ENCODE assay signal across 1 cellular context in genomic region chr1:35192853-35193664, GRCh38.
TF ChIP-seq lines count a peak whose summit lies in the region.

A gene with protein sequence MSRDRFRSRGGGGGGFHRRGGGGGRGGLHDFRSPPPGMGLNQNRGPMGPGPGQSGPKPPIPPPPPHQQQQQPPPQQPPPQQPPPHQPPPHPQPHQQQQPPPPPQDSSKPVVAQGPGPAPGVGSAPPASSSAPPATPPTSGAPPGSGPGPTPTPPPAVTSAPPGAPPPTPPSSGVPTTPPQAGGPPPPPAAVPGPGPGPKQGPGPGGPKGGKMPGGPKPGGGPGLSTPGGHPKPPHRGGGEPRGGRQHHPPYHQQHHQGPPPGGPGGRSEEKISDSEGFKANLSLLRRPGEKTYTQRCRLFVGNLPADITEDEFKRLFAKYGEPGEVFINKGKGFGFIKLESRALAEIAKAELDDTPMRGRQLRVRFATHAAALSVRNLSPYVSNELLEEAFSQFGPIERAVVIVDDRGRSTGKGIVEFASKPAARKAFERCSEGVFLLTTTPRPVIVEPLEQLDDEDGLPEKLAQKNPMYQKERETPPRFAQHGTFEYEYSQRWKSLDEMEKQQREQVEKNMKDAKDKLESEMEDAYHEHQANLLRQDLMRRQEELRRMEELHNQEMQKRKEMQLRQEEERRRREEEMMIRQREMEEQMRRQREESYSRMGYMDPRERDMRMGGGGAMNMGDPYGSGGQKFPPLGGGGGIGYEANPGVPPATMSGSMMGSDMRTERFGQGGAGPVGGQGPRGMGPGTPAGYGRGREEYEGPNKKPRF (minus strand): TSS chr1:35193145. CDS start chr1:35193049, 96 bp downstream.

TF ChIP-seq in GM12878, 131 proteins besides CTCF, POLR2A, EP300 and RAD21 (continued from another document and continues in another):
- TF ChIP-seq ZNF687 (IDR thresholded peaks at IDR 0.05): peak; percentile 80
- TF ChIP-seq ZNF274 (IDR thresholded peaks at IDR 0.05; ENCODE audit: insufficient read depth, insufficient read length): no peak
- TF ChIP-seq IRF5 (IDR thresholded peaks at IDR 0.05; ENCODE audit: borderline replicate concordance): no peak
- TF ChIP-seq, protein P1, sequence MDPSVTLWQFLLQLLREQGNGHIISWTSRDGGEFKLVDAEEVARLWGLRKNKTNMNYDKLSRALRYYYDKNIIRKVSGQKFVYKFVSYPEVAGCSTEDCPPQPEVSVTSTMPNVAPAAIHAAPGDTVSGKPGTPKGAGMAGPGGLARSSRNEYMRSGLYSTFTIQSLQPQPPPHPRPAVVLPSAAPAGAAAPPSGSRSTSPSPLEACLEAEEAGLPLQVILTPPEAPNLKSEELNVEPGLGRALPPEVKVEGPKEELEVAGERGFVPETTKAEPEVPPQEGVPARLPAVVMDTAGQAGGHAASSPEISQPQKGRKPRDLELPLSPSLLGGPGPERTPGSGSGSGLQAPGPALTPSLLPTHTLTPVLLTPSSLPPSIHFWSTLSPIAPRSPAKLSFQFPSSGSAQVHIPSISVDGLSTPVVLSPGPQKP (IDR thresholded peaks at IDR 0.05; ENCODE audit: low read depth, low read length): peak; percentile 73; the same call in 1 of the 2 replicates
- no peak for TF ChIP-seq TCF7 (IDR thresholded peaks at IDR 0.05; ENCODE audit: borderline replicate concordance)
- no peak for TF ChIP-seq FOXK2 (IDR thresholded peaks at IDR 0.05)
- peak; percentile 88 for TF ChIP-seq BACH1 (IDR thresholded peaks at IDR 0.05; ENCODE audit: borderline replicate concordance)
- no peak for TF ChIP-seq SREBF2 (IDR thresholded peaks at IDR 0.05; ENCODE audit: low read length)
- no peak for TF ChIP-seq IKZF2 (IDR thresholded peaks at IDR 0.05)
- TF ChIP-seq ZNF24 (IDR thresholded peaks at IDR 0.05): no peak
- TF ChIP-seq RCOR1 (conservative IDR thresholded peaks at IDR 0.05; ENCODE audit: low read depth, low read length): 0 out of 2 replicates have a peak, but pooled peaks have one; percentile 75
- peak; percentile 98 for TF ChIP-seq CREB1 (IDR thresholded peaks at IDR 0.05; ENCODE audit: low read depth)
- no peak for TF ChIP-seq ZSCAN29 (IDR thresholded peaks at IDR 0.05)
- no peak for TF ChIP-seq EZH2 (IDR thresholded peaks at IDR 0.05; ENCODE audit: borderline replicate concordance, control insufficient read depth, low read depth, low read length)
- 0 out of 2 replicates have a peak, but pooled peaks have one; percentile 16 for TF ChIP-seq TBL1XR1 (IDR thresholded peaks at IDR 0.05; ENCODE audit: low read depth, low read length)
- no peak for TF ChIP-seq ZNF622 (IDR thresholded peaks at IDR 0.05)
- no peak for TF ChIP-seq CEBPB (IDR thresholded peaks at IDR 0.05; ENCODE audit: borderline replicate concordance in 1 of 2, low read depth in 2 of 2, low read length in 2 of 2)
- TF ChIP-seq, protein P2, sequence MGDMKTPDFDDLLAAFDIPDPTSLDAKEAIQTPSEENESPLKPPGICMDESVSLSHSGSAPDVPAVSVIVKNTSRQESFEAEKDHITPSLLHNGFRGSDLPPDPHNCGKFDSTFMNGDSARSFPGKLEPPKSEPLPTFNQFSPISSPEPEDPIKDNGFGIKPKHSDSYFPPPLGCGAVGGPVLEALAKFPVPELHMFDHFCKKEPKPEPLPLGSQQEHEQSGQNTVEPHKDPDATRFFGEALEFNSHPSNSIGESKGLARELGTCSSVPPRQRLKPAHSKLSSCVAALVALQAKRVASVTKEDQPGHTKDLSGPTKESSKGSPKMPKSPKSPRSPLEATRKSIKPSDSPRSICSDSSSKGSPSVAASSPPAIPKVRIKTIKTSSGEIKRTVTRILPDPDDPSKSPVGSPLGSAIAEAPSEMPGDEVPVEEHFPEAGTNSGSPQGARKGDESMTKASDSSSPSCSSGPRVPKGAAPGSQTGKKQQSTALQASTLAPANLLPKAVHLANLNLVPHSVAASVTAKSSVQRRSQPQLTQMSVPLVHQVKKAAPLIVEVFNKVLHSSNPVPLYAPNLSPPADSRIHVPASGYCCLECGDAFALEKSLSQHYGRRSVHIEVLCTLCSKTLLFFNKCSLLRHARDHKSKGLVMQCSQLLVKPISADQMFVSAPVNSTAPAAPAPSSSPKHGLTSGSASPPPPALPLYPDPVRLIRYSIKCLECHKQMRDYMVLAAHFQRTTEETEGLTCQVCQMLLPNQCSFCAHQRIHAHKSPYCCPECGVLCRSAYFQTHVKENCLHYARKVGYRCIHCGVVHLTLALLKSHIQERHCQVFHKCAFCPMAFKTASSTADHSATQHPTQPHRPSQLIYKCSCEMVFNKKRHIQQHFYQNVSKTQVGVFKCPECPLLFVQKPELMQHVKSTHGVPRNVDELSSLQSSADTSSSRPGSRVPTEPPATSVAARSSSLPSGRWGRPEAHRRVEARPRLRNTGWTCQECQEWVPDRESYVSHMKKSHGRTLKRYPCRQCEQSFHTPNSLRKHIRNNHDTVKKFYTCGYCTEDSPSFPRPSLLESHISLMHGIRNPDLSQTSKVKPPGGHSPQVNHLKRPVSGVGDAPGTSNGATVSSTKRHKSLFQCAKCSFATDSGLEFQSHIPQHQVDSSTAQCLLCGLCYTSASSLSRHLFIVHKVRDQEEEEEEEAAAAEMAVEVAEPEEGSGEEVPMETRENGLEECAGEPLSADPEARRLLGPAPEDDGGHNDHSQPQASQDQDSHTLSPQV (IDR thresholded peaks at IDR 0.05): no peak
- TF ChIP-seq MLLT1 (IDR thresholded peaks at IDR 0.05): peak; percentile 96
- no peak for TF ChIP-seq ZZZ3 (IDR thresholded peaks at IDR 0.05; ENCODE audit: control insufficient read depth, insufficient read length, low read depth)
- TF ChIP-seq, protein P3, sequence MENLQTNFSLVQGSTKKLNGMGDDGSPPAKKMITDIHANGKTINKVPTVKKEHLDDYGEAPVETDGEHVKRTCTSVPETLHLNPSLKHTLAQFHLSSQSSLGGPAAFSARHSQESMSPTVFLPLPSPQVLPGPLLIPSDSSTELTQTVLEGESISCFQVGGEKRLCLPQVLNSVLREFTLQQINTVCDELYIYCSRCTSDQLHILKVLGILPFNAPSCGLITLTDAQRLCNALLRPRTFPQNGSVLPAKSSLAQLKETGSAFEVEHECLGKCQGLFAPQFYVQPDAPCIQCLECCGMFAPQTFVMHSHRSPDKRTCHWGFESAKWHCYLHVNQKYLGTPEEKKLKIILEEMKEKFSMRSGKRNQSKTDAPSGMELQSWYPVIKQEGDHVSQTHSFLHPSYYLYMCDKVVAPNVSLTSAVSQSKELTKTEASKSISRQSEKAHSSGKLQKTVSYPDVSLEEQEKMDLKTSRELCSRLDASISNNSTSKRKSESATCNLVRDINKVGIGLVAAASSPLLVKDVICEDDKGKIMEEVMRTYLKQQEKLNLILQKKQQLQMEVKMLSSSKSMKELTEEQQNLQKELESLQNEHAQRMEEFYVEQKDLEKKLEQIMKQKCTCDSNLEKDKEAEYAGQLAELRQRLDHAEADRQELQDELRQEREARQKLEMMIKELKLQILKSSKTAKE (IDR thresholded peaks at IDR 0.05; ENCODE audit: low read depth, poor library complexity, severe bottlenecking): peak; percentile 63
- TF ChIP-seq SMARCA5 (IDR thresholded peaks at IDR 0.05): peak; percentile 53
- peak; percentile 92 for TF ChIP-seq FOS (IDR thresholded peaks at IDR 0.05; ENCODE audit: borderline replicate concordance, extremely low read depth, insufficient read length)
- TF ChIP-seq PAX8 (IDR thresholded peaks at IDR 0.05): no peak
- no peak for TF ChIP-seq ZBTB4 (CRISPR knock-in tag; IDR thresholded peaks at IDR 0.05)
- peak; percentile 27; the same call in 1 of the 2 replicates for TF ChIP-seq ATF7 (IDR thresholded peaks at IDR 0.05; ENCODE audit: low read depth)
- TF ChIP-seq, protein P4, sequence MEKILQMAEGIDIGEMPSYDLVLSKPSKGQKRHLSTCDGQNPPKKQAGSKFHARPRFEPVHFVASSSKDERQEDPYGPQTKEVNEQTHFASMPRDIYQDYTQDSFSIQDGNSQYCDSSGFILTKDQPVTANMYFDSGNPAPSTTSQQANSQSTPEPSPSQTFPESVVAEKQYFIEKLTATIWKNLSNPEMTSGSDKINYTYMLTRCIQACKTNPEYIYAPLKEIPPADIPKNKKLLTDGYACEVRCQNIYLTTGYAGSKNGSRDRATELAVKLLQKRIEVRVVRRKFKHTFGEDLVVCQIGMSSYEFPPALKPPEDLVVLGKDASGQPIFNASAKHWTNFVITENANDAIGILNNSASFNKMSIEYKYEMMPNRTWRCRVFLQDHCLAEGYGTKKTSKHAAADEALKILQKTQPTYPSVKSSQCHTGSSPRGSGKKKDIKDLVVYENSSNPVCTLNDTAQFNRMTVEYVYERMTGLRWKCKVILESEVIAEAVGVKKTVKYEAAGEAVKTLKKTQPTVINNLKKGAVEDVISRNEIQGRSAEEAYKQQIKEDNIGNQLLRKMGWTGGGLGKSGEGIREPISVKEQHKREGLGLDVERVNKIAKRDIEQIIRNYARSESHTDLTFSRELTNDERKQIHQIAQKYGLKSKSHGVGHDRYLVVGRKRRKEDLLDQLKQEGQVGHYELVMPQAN (conservative IDR thresholded peaks at IDR 0.05): peak; percentile 86
- peak; percentile 98 for TF ChIP-seq SP1 (IDR thresholded peaks at IDR 0.05; ENCODE audit: low read depth, low read length)
